8 cellular contexts compared by ENCODE assay signal in the genomic region with DNA sequence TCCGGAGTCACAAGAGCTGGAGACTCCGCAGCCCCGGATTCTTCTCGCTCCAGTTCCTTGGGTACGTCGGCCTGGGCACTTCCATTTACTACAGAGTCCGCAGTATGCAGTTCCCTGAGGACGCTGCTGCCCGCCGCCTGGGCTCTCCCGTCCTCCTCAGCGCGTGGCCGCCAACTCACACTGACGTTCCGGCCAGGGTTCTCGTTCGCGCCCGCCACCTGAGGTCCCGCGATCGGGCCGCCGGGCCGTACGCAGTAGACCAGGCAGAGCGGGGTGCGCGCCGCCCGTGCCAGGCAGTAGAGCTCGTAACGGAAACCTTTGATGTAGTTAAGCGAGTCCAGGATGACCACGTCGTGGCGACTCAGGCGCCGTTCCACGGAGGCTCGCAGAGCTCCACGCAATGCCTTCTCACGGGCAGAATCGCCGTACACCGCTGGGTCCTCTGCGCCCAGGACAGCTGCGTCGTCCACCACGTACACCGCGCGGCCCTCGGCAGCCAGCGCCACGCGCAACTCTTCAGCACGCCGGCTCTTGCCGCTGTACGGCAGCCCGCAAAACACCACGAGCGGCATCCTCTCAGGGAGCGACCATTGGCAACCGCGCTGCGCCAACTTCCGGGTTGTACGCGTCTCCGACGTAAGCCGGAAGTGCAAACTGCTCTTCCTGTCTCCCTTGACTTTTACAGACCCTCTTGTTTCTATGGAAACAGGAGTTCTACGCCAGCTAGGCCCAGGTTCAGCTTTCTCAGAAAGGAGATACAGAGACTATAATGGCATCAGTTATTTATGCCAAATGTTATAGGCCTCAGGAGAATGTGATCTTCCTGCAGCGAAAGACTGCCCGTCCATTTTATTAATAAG. TPM values are rescaled to one million over a fixed set of nuclear protein-coding genes. Genes with fewer than 3 reads are reported as not detected.
DNase-seq lines count a peak whose midpoint lies in the region; ATAC-seq and TF ChIP-seq lines count a peak whose summit lies in the region.

A gene with protein sequence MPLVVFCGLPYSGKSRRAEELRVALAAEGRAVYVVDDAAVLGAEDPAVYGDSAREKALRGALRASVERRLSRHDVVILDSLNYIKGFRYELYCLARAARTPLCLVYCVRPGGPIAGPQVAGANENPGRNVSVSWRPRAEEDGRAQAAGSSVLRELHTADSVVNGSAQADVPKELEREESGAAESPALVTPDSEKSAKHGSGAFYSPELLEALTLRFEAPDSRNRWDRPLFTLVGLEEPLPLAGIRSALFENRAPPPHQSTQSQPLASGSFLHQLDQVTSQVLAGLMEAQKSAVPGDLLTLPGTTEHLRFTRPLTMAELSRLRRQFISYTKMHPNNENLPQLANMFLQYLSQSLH (minus strand): TSS at position 621 of the 860 bp plus-strand sequence. CDS start 49 bp downstream, at position 572.

- POLR2A ChIA-PET in SK-N-SH (lab: Yijun Ruan, JAX) = interaction anchor here (0.8 to 2.3 kb wide), 6 partner anchors 9 to 332 kb away, joined by 3 to 15 read pairs (median 4); partner anchors contain the start of genes BTF3L4 and TXNDC12

- H4K20me1 ChIP-seq in SK-N-SH (ENCODE audit: insufficient read depth) = peaks cover 14% of the 10 kb centered on the region; the same call in 1 of the 2 replicates

- peak; percentile 88 for DNase-seq in GM06990 (ENCODE audit: extremely low read depth, insufficient read length)
- peak; percentile 73 for DNase-seq in NCI-H1048 (lab: John Stamatoyannopoulos, UW)
- DNase-seq in SK-N-SH = peak; percentile 91
- DNase-seq in activated naive CD4-positive, alpha-beta T cell treated with anti-CD3 and anti-CD28 coated beads, Interleukin-2, amount 50 U/mL, for 16 hours = peak; percentile 87
- DNase-seq in globus pallidus (ENCODE audit: low spot score) = peak; percentile 86
- DNase-seq in occipital lobe (lab: John Stamatoyannopoulos, UW) = peak; percentile 83

- H3K4me2 ChIP-seq in SK-N-SH = peak within 1 kb of the TSS; percentile 98

- CTCF ChIA-PET in SK-N-SH (lab: Yijun Ruan, JAX) = interaction anchor here (0.7 to 3.2 kb wide), 4 partner anchors 11 to 137 kb away, joined by 3 to 9 read pairs (median 6); partner anchors contain the start of gene BTF3L4

- TF ChIP-seq EP300 in SK-N-SH (IDR thresholded peaks at IDR 0.05; ENCODE audit: borderline replicate concordance in 1 of 2, low read depth in 1 of 2, low read length in 1 of 2) = no peak; a peak in 1 of 4 replicates

- H3K9me3 ChIP-seq in SK-N-SH = no peaks in the 10 kb centered on the region

- H3K27ac ChIP-seq in SK-N-SH (ENCODE audit: low read depth in 2 of 2, low read length in 1 of 2) (peak within 1 kb of the TSS; percentile 80 to 85), temporal lobe (ENCODE audit: low read depth, low read length) (peak within 1 kb of the TSS; percentile 77)

- TF ChIP-seq CTCF in GM06990 (IDR thresholded peaks at IDR 0.05; ENCODE audit: insufficient read depth, low read length, poor library complexity, severe bottlenecking) = no peak
- no peak for TF ChIP-seq CTCF in SK-N-SH (IDR thresholded peaks at IDR 0.05)

- H2AFZ ChIP-seq in SK-N-SH (ENCODE audit: low read depth) = peak within 1 kb of the TSS; percentile 95

- peak within 1 kb of the TSS; percentile 87 for H3K9ac ChIP-seq in SK-N-SH

- peaks cover 11% of the 10 kb centered on the region for H3F3A ChIP-seq in SK-N-SH (replicated peaks; ENCODE audit: insufficient read depth)

- peaks cover 7 to 16% of the 10 kb centered on the region in 2 experiments; a peak in 3 of 4 replicates for H3K4me1 ChIP-seq in SK-N-SH (ENCODE audit: control insufficient read depth in 1 of 2, insufficient read depth in 2 of 2, low read depth in 1 of 2, low read length in 1 of 2)

- no peaks in the 10 kb centered on the region for H3K9me2 ChIP-seq in SK-N-SH

- ATAC-seq in HG02588 (IDR thresholded peaks at IDR 0.05; ENCODE audit: unreplicated experiment) = peak; percentile 79

- TF ChIP-seq RAD21 in SK-N-SH (IDR thresholded peaks at IDR 0.05; ENCODE audit: low read length) = no peak

- 7% methylated on average over 15 of the region's 78 CpGs for WGBS in SK-N-SH (ENCODE audit: low lambda C conversion rate)

- no peaks in the 10 kb centered on the region; the same call in none of the 2 replicates for H3K36me3 ChIP-seq in GM06990 (ENCODE audit: control insufficient read depth, insufficient read depth, low read length)
- H3K36me3 ChIP-seq in SK-N-SH (replicated peaks in 1 of 2; ENCODE audit: control insufficient read depth in 1 of 2, insufficient read depth in 2 of 2, low read length in 1 of 2) = peaks cover 11 to 23% of the 10 kb centered on the region in 2 experiments

- peaks cover 48% of the 10 kb centered on the region for H3K79me2 ChIP-seq in SK-N-SH (ENCODE audit: insufficient read depth)

- H3K4me3 ChIP-seq in GM06990 (replicated peaks; ENCODE audit: low read depth, low read length) (peak within 1 kb of the TSS; percentile 99), SK-N-SH (ENCODE audit: low read depth in 2 of 2, low read length in 1 of 2) (peak within 1 kb of the TSS; percentile 84 to 86)

- H3K27me3 ChIP-seq in GM06990 (replicated peaks; ENCODE audit: control insufficient read depth, insufficient read depth, low read length) (no peaks in the 10 kb centered on the region), SK-N-SH (ENCODE audit: insufficient read depth) (no peaks in the 10 kb centered on the region)

TF ChIP-seq in SK-N-SH, 30 proteins besides CTCF, POLR2A, EP300 and RAD21:
- TF ChIP-seq PBX3 (IDR thresholded peaks at IDR 0.05) = 0 out of 2 replicates have a peak, but pooled peaks have one; percentile 4
- no peak for TF ChIP-seq NRF1 (IDR thresholded peaks at IDR 0.05; ENCODE audit: low read depth, low read length)
- TF ChIP-seq NFIC (IDR thresholded peaks at IDR 0.05; ENCODE audit: borderline replicate concordance) = no peak
- TF ChIP-seq ELF1 (IDR thresholded peaks at IDR 0.05) = peak; percentile 99
- TF ChIP-seq YY1 (IDR thresholded peaks at IDR 0.05; ENCODE audit: low read depth) = peak; percentile 88
- peak; percentile 61; the same call in 1 of the 2 replicates for TF ChIP-seq RFX5 (IDR thresholded peaks at IDR 0.05; ENCODE audit: low read length)
- TF ChIP-seq TAF1 (IDR thresholded peaks at IDR 0.05; ENCODE audit: borderline replicate concordance, low read depth, low read length) = 0 out of 2 replicates have a peak, but pooled peaks have one; percentile 63
- peak; percentile 96 for TF ChIP-seq MXI1 (IDR thresholded peaks at IDR 0.05; ENCODE audit: low read depth, low read length)
- TF ChIP-seq, protein P1, sequence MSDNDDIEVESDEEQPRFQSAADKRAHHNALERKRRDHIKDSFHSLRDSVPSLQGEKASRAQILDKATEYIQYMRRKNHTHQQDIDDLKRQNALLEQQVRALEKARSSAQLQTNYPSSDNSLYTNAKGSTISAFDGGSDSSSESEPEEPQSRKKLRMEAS (IDR thresholded peaks at IDR 0.05; ENCODE audit: low read depth) = peak; percentile 73; the same call in 1 of the 2 replicates
- peak; percentile 31 for TF ChIP-seq CHD2 (IDR thresholded peaks at IDR 0.05; ENCODE audit: low read length, partially characterized antibody)
- TF ChIP-seq FOXM1 (IDR thresholded peaks at IDR 0.05; ENCODE audit: low read depth) = no peak
- TF ChIP-seq FOSL2 (IDR thresholded peaks at IDR 0.05; ENCODE audit: borderline replicate concordance, low read depth) = no peak; the same call in 1 of the 2 replicates
- peak; percentile 95 for TF ChIP-seq GABPA (IDR thresholded peaks at IDR 0.05; ENCODE audit: low read depth)
- TF ChIP-seq MEF2A (IDR thresholded peaks at IDR 0.05; ENCODE audit: borderline replicate concordance, low read depth) = no peak
- TF ChIP-seq SIN3A (IDR thresholded peaks at IDR 0.05; ENCODE audit: borderline replicate concordance, low read depth, low read length) = peak; percentile 84; the same call in 1 of the 2 replicates

RNA-seq across cellular contexts. Expression of the gene that starts here (rescaled TPM):
- polyA plus RNA-seq in SK-N-SH (2012; rRNA removed) = 13.7 and 13.9 TPM in 2 replicates
- polyA plus RNA-seq in SK-N-SH (2012; cell fraction: cytosol; rRNA removed) = 9.9 and 10.8 TPM in 2 replicates
- polyA plus RNA-seq in SK-N-SH (2012; cell fraction: nucleus; rRNA removed) = 12.3 and 14.0 TPM in 2 replicates
- total RNA-seq in occipital lobe (10.5 TPM), temporal lobe (5.2 TPM)

Comparison
In these comparisons a context has a peak if more than half of its experiments do, and no peak if none do; other contexts are left out.
1. Peak in every context shown above with its lines: DNase-seq, ATAC-seq, H3K4me3 ChIP-seq and H3K27ac ChIP-seq.